Comparison of ENCODE assay signal across 13 cellular contexts in genomic region chr9:99092643-99093491, GRCh38. TPM values are rescaled to one million over a fixed set of nuclear protein-coding genes. Genes with fewer than 3 reads are reported as not detected.
DNase-seq lines count a peak whose midpoint lies in the region; FAIRE-seq lines count a peak whose summit lies in the region.
"Had no signal": no experiment of that assay in that cellular context is flagged by ENCODE, and none has a peak within 500 bp of the region (broad histone marks: within the 10 kb centered on the region; RNA-seq: fewer than 3 reads in every experiment).

No MANE protein-coding gene starts in this region.

- CTCF ChIA-PET in activated CD4-positive, alpha-beta memory T cell treated with anti-CD3 and anti-CD28 coated beads, Interleukin-2, amount 10 ng/mL, durations not matched to agents 7 days and 5 days (lab: Charles Lee): interaction anchor here (1.0 to 6.9 kb wide), 13 partner anchors 10 to 244 kb away, joined by 3 to 57 read pairs (median 5); partner anchors contain the start of gene TGFBR1

- peak; percentile 20 for DNase-seq in stimulated activated CD4-positive, alpha-beta T cell treated with anti-CD3 and anti-CD28 coated beads, Interleukin-4, amount 100 ng/mL, for 24 hours
- DNase-seq in stimulated activated CD4-positive, alpha-beta T cell treated with anti-CD3 and anti-CD28 coated beads, Interleukin-4, amount 100 ng/mL, for 1 hour: no peak
- DNase-seq in activated CD4-positive, alpha-beta memory T cell treated with anti-CD3 and anti-CD28 coated beads, Interleukin-2, amount 10 ng/mL, durations not matched to agents 7 days and 5 days: peak; percentile 83
- DNase-seq in cortex of kidney (lab: John Stamatoyannopoulos, UW): no peak
- DNase-seq in iPS-NIHi11 (ENCODE audit: low spot score): no peak
- no peak for DNase-seq in RCC 7860 (ENCODE audit: low spot score)
- no peak for DNase-seq in islet precursor cell
- DNase-seq: effector CD4-positive, alpha-beta T cell; foreskin keratinocyte; NCI-H1092 treated with DMSO at 0.1 percent for 48 hours; NCI-H226 had no signal

- H3K4me3 Mint-ChIP-seq in activated CD4-positive, alpha-beta memory T cell treated with anti-CD3 and anti-CD28 coated beads, Interleukin-2, amount 10 ng/mL, durations not matched to agents 7 days and 5 days: peak overlapping the region; percentile 41
- no peak overlapping the region for H3K4me3 Mint-ChIP-seq in dendritic cell treated with granulocyte-macrophage colony-stimulating factor and Interleukin-4, amounts not matched to agents 40 ng/mL and 50 ng/mL, for 4 days

- peaks cover 68% of the 10 kb centered on the region for H3K4me1 Mint-ChIP-seq in activated CD4-positive, alpha-beta memory T cell treated with anti-CD3 and anti-CD28 coated beads, Interleukin-2, amount 10 ng/mL, durations not matched to agents 7 days and 5 days
- H3K4me1 Mint-ChIP-seq in dendritic cell treated with granulocyte-macrophage colony-stimulating factor and Interleukin-4, amounts not matched to agents 40 ng/mL and 50 ng/mL, for 4 days (ENCODE audit: low read depth): peaks cover 55% of the 10 kb centered on the region

- no peak for FAIRE-seq in RCC 7860 (lab: Jason Lieb, UNC)
- FAIRE-seq: GM12892 had no signal

- H3K36me3 Mint-ChIP-seq in activated CD4-positive, alpha-beta memory T cell treated with anti-CD3 and anti-CD28 coated beads, Interleukin-2, amount 10 ng/mL, durations not matched to agents 7 days and 5 days (ENCODE audit: low read depth): peaks cover 52% of the 10 kb centered on the region
- no peaks in the 10 kb centered on the region for H3K36me3 Mint-ChIP-seq in dendritic cell treated with granulocyte-macrophage colony-stimulating factor and Interleukin-4, amounts not matched to agents 40 ng/mL and 50 ng/mL, for 4 days (ENCODE audit: low read depth)

- H3K27ac Mint-ChIP-seq in activated CD4-positive, alpha-beta memory T cell treated with anti-CD3 and anti-CD28 coated beads, Interleukin-2, amount 10 ng/mL, durations not matched to agents 7 days and 5 days: peak overlapping the region; percentile 100
- H3K27ac Mint-ChIP-seq in dendritic cell treated with granulocyte-macrophage colony-stimulating factor and Interleukin-4, amounts not matched to agents 40 ng/mL and 50 ng/mL, for 4 days: peak overlapping the region; percentile 86

- intact Hi-C loops in dendritic cell treated with granulocyte-macrophage colony-stimulating factor and Interleukin-4, amounts not matched to agents 40 ng/mL and 50 ng/mL, for 4 days (cut with micrococcal nuclease): no loop called here

- POLR2A ChIA-PET in activated CD4-positive, alpha-beta memory T cell treated with anti-CD3 and anti-CD28 coated beads, Interleukin-2, amount 10 ng/mL, durations not matched to agents 7 days and 5 days (lab: Charles Lee): interaction anchor here (0.7 to 8.5 kb wide), 25 partner anchors 10 to 129 kb away, joined by 3 to 166 read pairs (median 5); partner anchors contain the start of genes ALG2, SEC61B and TGFBR1

- H3K9me3 Mint-ChIP-seq in activated CD4-positive, alpha-beta memory T cell treated with anti-CD3 and anti-CD28 coated beads, Interleukin-2, amount 10 ng/mL, durations not matched to agents 7 days and 5 days: peaks cover 22% of the 10 kb centered on the region
- H3K9me3 Mint-ChIP-seq in dendritic cell treated with granulocyte-macrophage colony-stimulating factor and Interleukin-4, amounts not matched to agents 40 ng/mL and 50 ng/mL, for 4 days: no peaks in the 10 kb centered on the region

- no peaks in the 10 kb centered on the region for H3K27me3 Mint-ChIP-seq in activated CD4-positive, alpha-beta memory T cell treated with anti-CD3 and anti-CD28 coated beads, Interleukin-2, amount 10 ng/mL, durations not matched to agents 7 days and 5 days
- H3K27me3 Mint-ChIP-seq in dendritic cell treated with granulocyte-macrophage colony-stimulating factor and Interleukin-4, amounts not matched to agents 40 ng/mL and 50 ng/mL, for 4 days: peaks cover 9% of the 10 kb centered on the region

RNA-seq across cellular contexts. Expression of gene TGFBR1, which starts 12.0 kb away (rescaled TPM):
- total RNA-seq in activated CD4-positive, alpha-beta memory T cell treated with anti-CD3 and anti-CD28 coated beads, Interleukin-2, amount 10 ng/mL, durations not matched to agents 7 days and 5 days: 10 to 100 TPM; 57.4 to 58.5 TPM

Comparison
In these comparisons a context has a peak if more than half of its experiments do, and no peak if none do; other contexts are left out.
1. DNase-seq: peak in stimulated activated CD4-positive, alpha-beta T cell treated with anti-CD3 and anti-CD28 coated beads, Interleukin-4, amount 100 ng/mL, for 24 hours (single experiment) and activated CD4-positive, alpha-beta memory T cell treated with anti-CD3 and anti-CD28 coated beads, Interleukin-2, amount 10 ng/mL, durations not matched to agents 7 days and 5 days (single experiment); none in stimulated activated CD4-positive, alpha-beta T cell treated with anti-CD3 and anti-CD28 coated beads, Interleukin-4, amount 100 ng/mL, for 1 hour (single experiment), cortex of kidney (single experiment), iPS-NIHi11 (single experiment), RCC 7860 (single experiment) and islet precursor cell (single experiment).